In genomic region chr12:98499668-98500456, GRCh38 we compare ENCODE assay signal across 21 cellular contexts. TPM values are rescaled to one million over a fixed set of nuclear protein-coding genes. Genes with fewer than 3 reads are reported as not detected.
DNase-seq lines count a peak whose midpoint lies in the region; ATAC-seq and TF ChIP-seq lines count a peak whose summit lies in the region.
"Had no signal": no experiment of that assay in that cellular context is flagged by ENCODE, and none has a peak within 500 bp of the region (broad histone marks: within the 10 kb centered on the region; RNA-seq: fewer than 3 reads in every experiment).

No MANE protein-coding gene starts in this region.

- H3K36me3 Mint-ChIP-seq in Caco-2 (ENCODE audit: insufficient read depth, unreplicated experiment) = peaks cover 38% of the 10 kb centered on the region
- no peaks in the 10 kb centered on the region for H3K36me3 Mint-ChIP-seq in nephron (ENCODE audit: low read depth)

- peaks cover 31% of the 10 kb centered on the region for H3K4me1 Mint-ChIP-seq in Caco-2 (ENCODE audit: low read depth, unreplicated experiment)
- H3K4me1 Mint-ChIP-seq in nephron = peaks cover 9% of the 10 kb centered on the region

- no peaks in the 10 kb centered on the region for H3K36me3 ChIP-seq in Caco-2 (ENCODE audit: control insufficient read depth, insufficient read depth, low read length)
- H3K36me3 ChIP-seq: ascending aorta, neutrophil, vagina had no signal

- H3K4me3 Mint-ChIP-seq in Caco-2 (ENCODE audit: unreplicated experiment) = peak overlapping the region; percentile 74
- peak overlapping the region; percentile 28 to 79 (median 75) for H3K4me3 Mint-ChIP-seq in nephron
- H3K4me3 Mint-ChIP-seq: activated CD4-positive, alpha-beta T cell treated with anti-CD3 and anti-CD28 coated beads, Interleukin-2, amount 10 ng/mL, durations not matched to agents 7 days and 5 days; activated naive CD4-positive, alpha-beta T cell treated with anti-CD3 and anti-CD28 coated beads for 36 hours; CD8-positive, alpha-beta T cell had no signal

- H3K4me3 ChIP-seq in Caco-2 (ENCODE audit: low read depth, low read length) (no peak overlapping the region), epithelial cell of proximal tubule (ENCODE audit: low read depth, low read length) (peak overlapping the region; percentile 42)
- H3K4me3 ChIP-seq: ascending aorta, vagina had no signal

- no peaks in the 10 kb centered on the region for H3K27me3 ChIP-seq in Caco-2 (replicated peaks; ENCODE audit: control insufficient read depth, insufficient read depth, low read length)
- H3K27me3 ChIP-seq: ascending aorta, neutrophil, vagina had no signal

- no TSS peak for BruUV-seq in Caco-2 (replicated peaks; lab: Mats Ljungman, UMichigan)

- no peaks in the 10 kb centered on the region for H3K9me3 ChIP-seq in Caco-2
- H3K9me3 ChIP-seq: ascending aorta, neutrophil, vagina had no signal

- peaks cover 8% of the 10 kb centered on the region for H3K9me3 Mint-ChIP-seq in Caco-2 (ENCODE audit: unreplicated experiment)
- H3K9me3 Mint-ChIP-seq in nephron = peaks cover 3% of the 10 kb centered on the region
- H3K9me3 Mint-ChIP-seq: activated CD4-positive, alpha-beta T cell treated with anti-CD3 and anti-CD28 coated beads, Interleukin-2, amount 10 ng/mL, durations not matched to agents 7 days and 5 days; CD8-positive, alpha-beta T cell had no signal

- POLR2A ChIA-PET in Caco-2 (lab: Charles Lee) = no interaction called here

- DNase-seq in Caco-2 (no peak), LoVo (ENCODE audit: low spot score) (peak; percentile 52), epithelial cell of proximal tubule (ENCODE audit: low read depth) (no peak), medulla oblongata (ENCODE audit: extremely low spot score) (no peak), NCI-H748 (lab: John Stamatoyannopoulos, UW; ENCODE audit: unreplicated experiment) (no peak), MV-4-11 (lab: John Stamatoyannopoulos, UW) (no peak)
- DNase-seq: activated CD4-positive, alpha-beta T cell treated with anti-CD3 and anti-CD28 coated beads, Interleukin-2, amount 10 ng/mL, durations not matched to agents 7 days and 5 days; activated naive CD4-positive, alpha-beta T cell treated with anti-CD3 and anti-CD28 coated beads for 36 hours; CD8-positive, alpha-beta T cell; DND-41; hippocampal formation; NCI-H1105; NCI-H2081 treated with DMSO at 0.1 percent for 48 hours; NCI-H510A treated with DMSO at 0.1 percent for 48 hours; Right ventricle myocardium superior; substantia nigra had no signal

- CTCF ChIA-PET in Caco-2 (lab: Charles Lee) = interaction anchor here (0.6 to 1.8 kb wide), 4 partner anchors 8 to 43 kb away, joined by 3 to 26 read pairs (median 4); no protein-coding TSS in a partner anchor

- intact Hi-C loops in Caco-2 (cut with micrococcal nuclease; ENCODE audit: unreplicated experiment) = no loop called here

- ATAC-seq in HG02973 (IDR thresholded peaks at IDR 0.05; ENCODE audit: unreplicated experiment) = no peak
- ATAC-seq: CD8-positive, alpha-beta T cell had no signal

- H3K27me3 Mint-ChIP-seq in Caco-2 (ENCODE audit: insufficient read depth, unreplicated experiment) (peaks cover 10% of the 10 kb centered on the region), nephron (ENCODE audit: low read depth) (peaks cover 9% of the 10 kb centered on the region)

- H3K27ac Mint-ChIP-seq in Caco-2 (ENCODE audit: unreplicated experiment) = peak overlapping the region; percentile 93
- peak overlapping the region; percentile 83 to 87 (median 85) for H3K27ac Mint-ChIP-seq in nephron
- H3K27ac Mint-ChIP-seq: activated CD4-positive, alpha-beta T cell treated with anti-CD3 and anti-CD28 coated beads, Interleukin-2, amount 10 ng/mL, durations not matched to agents 7 days and 5 days; activated naive CD4-positive, alpha-beta T cell treated with anti-CD3 and anti-CD28 coated beads for 36 hours; CD8-positive, alpha-beta T cell had no signal

- peaks cover 20% of the 10 kb centered on the region for H3K4me1 ChIP-seq in Caco-2

- TF ChIP-seq CTCF in Caco-2 (IDR thresholded peaks at IDR 0.05; ENCODE audit: insufficient read depth in 1 of 2, low read depth in 1 of 2, low read length in 1 of 2, severe bottlenecking in 1 of 2, unreplicated experiment in 1 of 2) (no peak), epithelial cell of proximal tubule (conservative IDR thresholded peaks at IDR 0.05; ENCODE audit: low read depth, low read length) (no peak), nephron (IDR thresholded peaks at IDR 0.05; ENCODE audit: unreplicated experiment in 3 of 3) (no peak)

RNA-seq across cellular contexts. Expression of gene TMPO, which starts 15.5 kb away (rescaled TPM):
- 203 and 212 TPM in 2 replicates for total RNA-seq in Caco-2 (2022)
- 171 and 232 TPM in 2 replicates for total RNA-seq in epithelial cell of proximal tubule
